10 cellular contexts compared by ENCODE assay signal in genomic region chr5:148791334-148791667, GRCh38. TPM values are rescaled to one million over a fixed set of nuclear protein-coding genes. Genes with fewer than 3 reads are reported as not detected.
DNase-seq lines count a peak whose midpoint lies in the region; ATAC-seq, FAIRE-seq and TF ChIP-seq lines count a peak whose summit lies in the region.
"Had no signal": no experiment of that assay in that cellular context is flagged by ENCODE, and none has a peak within 500 bp of the region (broad histone marks: within the 10 kb centered on the region; RNA-seq: fewer than 3 reads in every experiment).

No MANE protein-coding gene starts in this region.

- no peak overlapping the region for H3K18ac ChIP-seq in H9 (ENCODE audit: insufficient read length, low read depth, low read length)

- no peak overlapping the region for H2AFZ ChIP-seq in H9 (ENCODE audit: low read length)

- intact Hi-C loops in CD14-positive monocyte (cut with micrococcal nuclease), result loop anchor here in 1 of 2 donors (5.0 kb wide), 1 partner anchor 34 kb away; no protein-coding TSS in a partner anchor

- H3K4me1 ChIP-seq in H9 (ENCODE audit: insufficient read depth, low read length), result no peaks in the 10 kb centered on the region

- FAIRE-seq in D721Med (lab: Jason Lieb, UNC), result no peak

- DNase-seq in CD14-positive monocyte (ENCODE audit: low spot score), result peak; percentile 49
- DNase-seq in activated naive CD4-positive, alpha-beta T cell treated with anti-CD3 and anti-CD28 coated beads, Interleukin-2, amount 50 U/mL, for 16 hours, result peak; percentile 23
- DNase-seq in D721Med (ENCODE audit: insufficient read length, low spot score), result no peak
- DNase-seq in NCI-H187 treated with DMSO at 0.1 percent for 48 hours (lab: John Stamatoyannopoulos, UW), result no peak
- no peak for DNase-seq in NCI-H2029 (lab: John Stamatoyannopoulos, UW)
- DNase-seq in H9, result no peak
- DNase-seq: hippocampal formation, T-helper 17 cell had no signal

- no peak overlapping the region for H3K9ac ChIP-seq in H9 (ENCODE audit: extremely low read depth, insufficient read length, low read length)

- peak overlapping the region in 4 of 7 donors; percentile 37 to 72 (median 58) for H3K27ac Mint-ChIP-seq in CD14-positive monocyte
- H3K27ac Mint-ChIP-seq in H9, result no peak overlapping the region; a peak in 1 of 7 replicates
- H3K27ac Mint-ChIP-seq: T-helper 17 cell had no signal

- no peak overlapping the region for H2AK5ac ChIP-seq in H9 (ENCODE audit: insufficient read length, low read length)

- H4K5ac ChIP-seq in H9 (ENCODE audit: insufficient read length, low read depth, low read length), result no peak overlapping the region

- H4K8ac ChIP-seq in H9 (replicated peaks; ENCODE audit: insufficient read length, low read depth, low read length), result no peak overlapping the region

- no peaks in the 10 kb centered on the region for H3K27me3 ChIP-seq in H9 (ENCODE audit: insufficient read depth, low read length)

- no peaks in the 10 kb centered on the region for H3K79me1 ChIP-seq in H9 (ENCODE audit: insufficient read depth, low read depth, low read length, poor library complexity, severe bottlenecking)

- H3K9me3 Mint-ChIP-seq in CD14-positive monocyte (peaks cover 0 to 1% (median 0%) of the 10 kb centered on the region in 7 donors), H9 (no peaks in the 10 kb centered on the region)

- no peak overlapping the region for H2BK20ac ChIP-seq in H9 (ENCODE audit: low read depth, low read length, poor library complexity, severe bottlenecking)

- no peaks in the 10 kb centered on the region for H4K20me1 ChIP-seq in H9 (ENCODE audit: control insufficient read depth, insufficient read depth, insufficient read length)

- no peak overlapping the region for H3K4me2 ChIP-seq in H9 (ENCODE audit: insufficient read depth, insufficient read length, low read length)

- ATAC-seq in GM19351 (IDR thresholded peaks at IDR 0.05; ENCODE audit: unreplicated experiment), result peak; percentile 98
- peak; percentile 94 for ATAC-seq in HG03103 (IDR thresholded peaks at IDR 0.05; ENCODE audit: low read depth, unreplicated experiment)
- ATAC-seq: T-helper 17 cell had no signal

- no peak overlapping the region for H3K23ac ChIP-seq in H9 (ENCODE audit: insufficient read length, low read depth, low read length)

- H3K14ac ChIP-seq in H9 (ENCODE audit: insufficient read depth, low read length), result no peak overlapping the region

- H3K36me3 Mint-ChIP-seq in CD14-positive monocyte (no peaks in the 10 kb centered on the region), H9 (ENCODE audit: insufficient read depth in 1 of 3, low read depth in 3 of 3) (no peaks in the 10 kb centered on the region)

- H2BK5ac ChIP-seq in H9 (ENCODE audit: insufficient read length, low read length), result no peak overlapping the region

- H3K27me3 Mint-ChIP-seq in CD14-positive monocyte (ENCODE audit: low read depth in 3 of 3) (peaks cover 0 to 3% (median 0%) of the 10 kb centered on the region in 3 donors), H9 (ENCODE audit: low read depth) (peaks cover 1% of the 10 kb centered on the region; the same call in 1 of the 2 replicates)

- no peaks in the 10 kb centered on the region for H3K79me2 ChIP-seq in H9 (ENCODE audit: insufficient read depth, low read length)

- H3K27ac ChIP-seq in H9 (ENCODE audit: insufficient read length, low read depth, low read length), result no peak overlapping the region

- H3K9me3 ChIP-seq in H9 (ENCODE audit: control insufficient read depth, low read depth, low read length), result no peaks in the 10 kb centered on the region

- TF ChIP-seq CTCF in CD14-positive monocyte (IDR thresholded peaks at IDR 0.05) (no peak), D721Med (IDR thresholded peaks at IDR 0.05; ENCODE audit: insufficient read depth, missing control alignments) (no peak), H9 (conservative IDR thresholded peaks at IDR 0.05) (no peak)

- no peak overlapping the region for H2BK15ac ChIP-seq in H9 (ENCODE audit: low read depth, low read length)

- no peak overlapping the region for H3T11ph ChIP-seq in H9 (ENCODE audit: low read length)

- no peak overlapping the region for H3K4ac ChIP-seq in H9 (ENCODE audit: low read depth, low read length)

- H2BK12ac ChIP-seq in H9 (ENCODE audit: insufficient read length, low read depth, low read length), result no peak overlapping the region

- H3K4me1 Mint-ChIP-seq in CD14-positive monocyte, result peaks cover 56% of the 10 kb centered on the region
- no peaks in the 10 kb centered on the region for H3K4me1 Mint-ChIP-seq in H9

- no peak overlapping the region for H4K91ac ChIP-seq in H9 (ENCODE audit: insufficient read length, low read depth, low read length)

- H3K4me3 Mint-ChIP-seq in CD14-positive monocyte, result no peak overlapping the region
- H3K4me3 Mint-ChIP-seq in H9, result no peak overlapping the region
- H3K4me3 Mint-ChIP-seq: T-helper 17 cell had no signal

- no peaks in the 10 kb centered on the region for H3K23me2 ChIP-seq in H9 (ENCODE audit: insufficient read length, low read depth, low read length, poor library complexity, severe bottlenecking)

- H2BK120ac ChIP-seq in H9 (ENCODE audit: low read depth, low read length, poor library complexity, severe bottlenecking), result no peak overlapping the region

- no peak overlapping the region for H3K56ac ChIP-seq in H9 (ENCODE audit: insufficient read length, low read depth, low read length)

RNA-seq across cellular contexts. Expression of gene ADRB2, which starts 35.1 kb away (rescaled TPM):
- 10 to 100 TPM in 1 of 2 donors, 1 to 10 TPM in 1; 6.8 to 10.9 TPM for polyA plus RNA-seq in CD14-positive monocyte
- total RNA-seq in H9 (2021), result 0.26 TPM in 2 replicates

Comparison
In these comparisons a context has a peak if more than half of its experiments do, and no peak if none do; other contexts are left out.
1. DNase-seq: peak in CD14-positive monocyte (single experiment) and activated naive CD4-positive, alpha-beta T cell treated with anti-CD3 and anti-CD28 coated beads, Interleukin-2, amount 50 U/mL, for 16 hours (single experiment); none in D721Med (single experiment), NCI-H187 treated with DMSO at 0.1 percent for 48 hours (single experiment), NCI-H2029 (single experiment) and H9 (single experiment).
2. H3K27ac Mint-ChIP-seq: peak in CD14-positive monocyte (4 of 7); none in H9 (0 of 3).